ENCODE assay signal across 1 cellular context in genomic region chr16:714558-715447, GRCh38.
A peak's percentile ranks its signal among the peaks of the same experiment; 100 is the strongest.
TF ChIP-seq lines count a peak whose summit lies in the region.

TSS of gene METRN (plus strand) at chr16:715118. CDS start at chr16:715290, 172 bp downstream.

TF ChIP-seq in K562, 482 proteins besides CTCF, POLR2A, EP300 and RAD21 (continued from another document and continues in another):
- TF ChIP-seq VEZF1 (CRISPR knock-in tag; IDR thresholded peaks at IDR 0.05) (peak; percentile 57), ZNF174 (CRISPR knock-in tag; IDR thresholded peaks at IDR 0.05) (no peak), BRF1 (IDR thresholded peaks at IDR 0.05; ENCODE audit: borderline replicate concordance, extremely low read depth, insufficient read length) (no peak), BRD9 (IDR thresholded peaks at IDR 0.05; ENCODE audit: low read depth, partially characterized antibody) (no peak), BHLHE40 (IDR thresholded peaks at IDR 0.05; ENCODE audit: low read length) (no peak), HEY1 (CRISPR knock-in tag; IDR thresholded peaks at IDR 0.05; ENCODE audit: borderline replicate concordance) (no peak), PKNOX1 (IDR thresholded peaks at IDR 0.05) (no peak), THAP12 (CRISPR knock-in tag; IDR thresholded peaks at IDR 0.05) (no peak), FOXM1 (IDR thresholded peaks at IDR 0.05; ENCODE audit: low read depth) (no peak), FOXM1 (CRISPR knock-in tag; IDR thresholded peaks at IDR 0.05; ENCODE audit: low read depth) (no peak), PHTF2 (CRISPR knock-in tag; IDR thresholded peaks at IDR 0.05) (no peak), ZNF644 (tag; IDR thresholded peaks at IDR 0.05; ENCODE audit: low read depth) (no peak), ZNF217 (CRISPR knock-in tag; IDR thresholded peaks at IDR 0.05) (no peak), ZNF133 (CRISPR knock-in tag; IDR thresholded peaks at IDR 0.05) (no peak), KAT8 (IDR thresholded peaks at IDR 0.05; ENCODE audit: low read depth) (no peak), PBX2 (CRISPR knock-in tag; IDR thresholded peaks at IDR 0.05; ENCODE audit: low read depth) (no peak), PBX2 (tag; conservative IDR thresholded peaks at IDR 0.05; ENCODE audit: low read depth) (no peak), PRPF4 (IDR thresholded peaks at IDR 0.05; ENCODE audit: insufficient read depth, low read depth, low read length, poor library complexity, severe bottlenecking) (no peak), ZNF583 (CRISPR knock-in tag; IDR thresholded peaks at IDR 0.05) (no peak), U2AF1 (optimal IDR thresholded peaks at IDR 0.05; ENCODE audit: low read depth, low read length) (no peak), GTF2F1 (IDR thresholded peaks at IDR 0.05; ENCODE audit: low read depth, low read length) (no peak), PRDM10 (IDR thresholded peaks at IDR 0.05; ENCODE audit: partially characterized antibody) (peak; percentile 67), SUPT5H (IDR thresholded peaks at IDR 0.05) (no peak), HES1 (IDR thresholded peaks at IDR 0.05; ENCODE audit: low read depth) (no peak), ZNF445 (CRISPR knock-in tag; IDR thresholded peaks at IDR 0.05; ENCODE audit: low read depth) (no peak), HBP1 (CRISPR knock-in tag; IDR thresholded peaks at IDR 0.05) (no peak), MYBL2 (IDR thresholded peaks at IDR 0.05; ENCODE audit: low read depth) (no peak), MYBL2 (CRISPR knock-in tag; IDR thresholded peaks at IDR 0.05; ENCODE audit: borderline replicate concordance) (no peak), CHD7 (IDR thresholded peaks at IDR 0.05; ENCODE audit: low read depth, low read length) (no peak)
